Comparison of ENCODE assay signal across 35 cellular contexts in the genomic region with DNA sequence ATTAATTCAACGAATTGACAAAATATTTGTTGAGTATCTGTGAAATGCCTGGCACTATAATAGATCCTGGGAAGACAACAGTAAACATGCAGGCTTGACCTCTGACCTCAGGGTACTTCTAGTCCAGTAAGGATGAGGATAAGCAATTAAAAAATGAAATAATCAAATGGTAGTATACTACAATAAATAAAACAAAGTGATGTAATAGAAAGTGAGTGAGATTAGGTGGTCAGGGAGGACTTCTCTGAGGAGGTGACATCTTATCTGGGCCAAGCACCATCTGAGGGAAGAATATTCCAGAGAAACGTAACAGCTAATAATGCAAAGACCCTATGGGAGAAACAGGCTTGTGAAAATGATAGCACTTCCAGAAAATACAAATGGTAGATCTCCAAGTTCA.
"Had no signal": no experiment of that assay in that cellular context is flagged by ENCODE, and none has a peak within 500 bp of the region (broad histone marks: within the 10 kb centered on the region; RNA-seq: fewer than 3 reads in every experiment).

No MANE protein-coding gene starts in this region.

- H3K4me3 ChIP-seq: MG63 had no signal

- H3K9me3 ChIP-seq: MG63 had no signal

- H3K36me3 ChIP-seq: MG63 had no signal

- H3K27me3 ChIP-seq: MG63 had no signal

- DNase-seq: Karpas-422, Kasumi-1, MG63, MM.1S, MV-4-11, NCI-H1048, NCI-H1092, NCI-H1092 treated with DMSO at 0.1 percent for 48 hours, NCI-H1105, NCI-H1105 treated with DMSO at 0.1 percent for 48 hours, NCI-H1417, NCI-H1417 treated with DMSO at 0.1 percent for 48 hours, NCI-H1436, NCI-H1436 treated with DMSO at 0.1 percent for 48 hours, NCI-H146, NCI-H1694, NCI-H1694 treated with DMSO at 0.1 percent for 48 hours, NCI-H187, NCI-H187 treated with DMSO at 0.1 percent for 48 hours, NCI-H1930, NCI-H2029, NCI-H2029 treated with DMSO at 0.1 percent for 48 hours, NCI-H2081, NCI-H2081 treated with DMSO at 0.1 percent for 48 hours, NCI-H2107, NCI-H2171, NCI-H2171 treated with DMSO at 0.1 percent for 48 hours, NCI-H2227 treated with DMSO at 0.1 percent for 48 hours, NCI-H226, NCI-H345, NCI-H446, NCI-H446 treated with DMSO at 0.1 percent for 48 hours, NCI-H510A, NCI-H510A treated with DMSO at 0.1 percent for 48 hours, NCI-H524 had no signal
